8 cellular contexts compared by ENCODE assay signal in genomic region chr14:51239813-51240803, GRCh38. TPM values are rescaled to one million over a fixed set of nuclear protein-coding genes. Genes with fewer than 3 reads are reported as not detected.
DNase-seq lines count a peak whose midpoint lies in the region; ATAC-seq, FAIRE-seq and TF ChIP-seq lines count a peak whose summit lies in the region.

TSS of gene TMX1 (plus strand) at chr14:51240247. CDS start at chr14:51240293, 46 bp downstream.

- peak within 1 kb of the TSS; percentile 71 for H3K4me3 ChIP-seq in BE2C (ENCODE audit: low read depth, low read length)
- H3K4me3 ChIP-seq in choroid plexus epithelial cell (ENCODE audit: low read depth, low read length) = peak within 1 kb of the TSS; percentile 100
- H3K4me3 ChIP-seq in kidney (ENCODE audit: low read length in 2 of 2) = peak within 1 kb of the TSS; percentile 91 to 97

- peak within 1 kb of the TSS; percentile 86 to 90 for H3K9ac ChIP-seq in kidney (ENCODE audit: low read length in 2 of 2)

- H3K27me3 ChIP-seq in BE2C = no peaks in the 10 kb centered on the region

- H3K9me3 ChIP-seq in BE2C = no peaks in the 10 kb centered on the region
- H3K9me3 ChIP-seq in kidney (ENCODE audit: control insufficient read depth in 1 of 2, low read length in 2 of 2) = no peaks in the 10 kb centered on the region

- FAIRE-seq in kidney (lab: Jason Lieb, UNC) = peak; percentile 90

- peak within 1 kb of the TSS; percentile 60 to 73 for H3K27ac ChIP-seq in kidney (ENCODE audit: low read depth in 2 of 2, low read length in 2 of 2)

- H3K36me3 ChIP-seq in BE2C (peaks cover 13% of the 10 kb centered on the region), kidney (ENCODE audit: control insufficient read depth in 1 of 2, insufficient read depth in 2 of 2, low read length in 2 of 2) (peaks cover 0 to 4% of the 10 kb centered on the region in 2 donors)

- intact Hi-C loops in kidney (cut with DNase I) = no loop called here

- H3K4me1 ChIP-seq in BE2C (0 out of 2 replicates have a peak, but pooled peaks cover under 1% of the 10 kb centered on the region), kidney (ENCODE audit: control insufficient read depth in 1 of 2, insufficient read depth in 1 of 2, low read depth in 1 of 2, low read length in 2 of 2) (peaks cover 0 to 4% of the 10 kb centered on the region in 2 donors)

- peak; percentile 84 for ATAC-seq in HG03439 (IDR thresholded peaks at IDR 0.05; ENCODE audit: unreplicated experiment)

- TF ChIP-seq CTCF in BE2C (IDR thresholded peaks at IDR 0.05; ENCODE audit: low read depth, low read length) (peak; percentile 27), choroid plexus epithelial cell (conservative IDR thresholded peaks at IDR 0.05; ENCODE audit: low read depth, low read length) (peak; percentile 29), kidney (IDR thresholded peaks at IDR 0.05; ENCODE audit: borderline replicate concordance, extremely low read depth, insufficient read depth) (no peak)

- DNase-seq in BE2C (peak; percentile 98), GM19238 (ENCODE audit: insufficient read length, low spot score) (peak; percentile 88), NCI-H510A (lab: John Stamatoyannopoulos, UW) (peak; percentile 93), choroid plexus epithelial cell (ENCODE audit: low read depth) (peak; percentile 99), kidney (peak; percentile 98)
- peak; percentile 72 for DNase-seq in activated CD4-positive, alpha-beta T cell treated with anti-CD3 and anti-CD28 coated beads for 1 hour
- DNase-seq in stimulated activated CD4-positive, alpha-beta T cell treated with anti-CD3 and anti-CD28 coated beads, Interleukin-15, amount 100 ng/mL, for 24 hours = peak; percentile 96

RNA-seq across cellular contexts. Expression of gene TMX1, which starts in this region (rescaled TPM):
- 31.7 TPM for polyA plus RNA-seq in BE2C (2012; ENCODE audit: insufficient read depth, insufficient read length, low read depth)
- total RNA-seq in kidney = 31.6 TPM
- 12.3 TPM for polyA plus RNA-seq in kidney (ENCODE audit: insufficient read depth, low read depth, low replicate concordance)

Comparison
In these comparisons a context has a peak if more than half of its experiments do, and no peak if none do; other contexts are left out.
1. Peak in every context shown above with its lines: DNase-seq, ATAC-seq, H3K4me3 ChIP-seq and H3K27ac ChIP-seq.